33 cellular contexts compared by ENCODE assay signal in genomic region chr3:85252686-85253085, GRCh38.
"Had no signal": no experiment of that assay in that cellular context is flagged by ENCODE, and none has a peak within 500 bp of the region (broad histone marks: within the 10 kb centered on the region; RNA-seq: fewer than 3 reads in every experiment).

No MANE protein-coding gene starts in this region.

- H3K9me3 ChIP-seq: ascending aorta had no signal

- H3K36me3 ChIP-seq: ascending aorta, cardiac muscle cell had no signal

- H3K4me1 ChIP-seq: ascending aorta had no signal

- H3K4me3 ChIP-seq: ascending aorta, cardiac muscle cell had no signal

- FAIRE-seq: bronchial epithelial cell, TTC549 had no signal

- ATAC-seq: activated CD8-positive, alpha-beta T cell treated with anti-CD3 and anti-CD28 coated beads for 36 hours; activated naive CD4-positive, alpha-beta T cell treated with anti-CD3 and anti-CD28 coated beads, Interleukin-2, amount 50 U/mL, for 72 hours; activated naive CD8-positive, alpha-beta T cell treated with anti-CD3 and anti-CD28 coated beads, Interleukin-2, amount 50 U/mL, for 24 hours; activated T-cell treated with anti-CD3 and anti-CD28 coated beads, Interleukin-2, amount 50 U/mL, for 4 hours; activated T-cell treated with anti-CD3 and anti-CD28 coated beads, Interleukin-2, amount 50 U/mL, for 72 hours; activated T-helper 17 cell treated with anti-CD3 and anti-CD28 coated beads, Interleukin-2, amount 50 U/mL, for 72 hours had no signal

- H3K27me3 ChIP-seq: ascending aorta, cardiac muscle cell had no signal

- H3K27ac ChIP-seq: ascending aorta, cardiac muscle cell, VCaP had no signal

- DNase-seq: activated B cell treated with CpG ODN at 0.5 μM for 24 hours; activated CD4-positive, alpha-beta memory T cell treated with anti-CD3 and anti-CD28 coated beads for 36 hours; activated CD4-positive, alpha-beta T cell treated with anti-CD3 and anti-CD28 coated beads for 4 hours; activated CD4-positive, alpha-beta T cell treated with anti-CD3 and anti-CD28 coated beads, Interleukin-2, amount 10 ng/mL, durations not matched to agents 24 days and 14 days; activated CD4-positive, alpha-beta T cell treated with anti-CD3 and anti-CD28 coated beads, Interleukin-2, amount 50 U/mL, for 1 hour; activated CD4-positive, alpha-beta T cell treated with anti-CD3 and anti-CD28 coated beads, Interleukin-2, amount 50 U/mL, for 4 hours; activated CD4-positive, CD25-positive, alpha-beta regulatory T cell treated with anti-CD3 and anti-CD28 coated beads, Interleukin-2, amount 50 U/mL, for 72 hours; activated CD8-positive, alpha-beta memory T cell treated with anti-CD3 and anti-CD28 coated beads, Interleukin-2, amount 50 U/mL, for 4 hours; activated CD8-positive, alpha-beta T cell treated with anti-CD3 and anti-CD28 coated beads for 36 hours; activated effector memory CD4-positive, alpha-beta T cell treated with anti-CD3 and anti-CD28 coated beads, Interleukin-2, amount 50 U/mL, for 16 hours; activated gamma-delta T cell treated with Interleukin-2 at 50 U/mL for 16 hours; activated naive CD4-positive, alpha-beta T cell; activated naive CD4-positive, alpha-beta T cell treated with anti-CD3 and anti-CD28 coated beads for 36 hours; activated naive CD4-positive, alpha-beta T cell treated with anti-CD3 and anti-CD28 coated beads, Interleukin-2, amount 50 U/mL, for 16 hours; activated naive CD8-positive, alpha-beta T cell treated with anti-CD3 and anti-CD28 coated beads, Interleukin-2, amount 10 ng/mL, durations not matched to agents 7 days and 5 days; activated naive CD8-positive, alpha-beta T cell treated with anti-CD3 and anti-CD28 coated beads, Interleukin-2, amount 50 U/mL, for 24 hours; activated T-cell treated with anti-CD3 and anti-CD28 coated beads for 4 hours; activated T-cell treated with anti-CD3 and anti-CD28 coated beads, Interleukin-2, amount 50 U/mL, for 1 hour; activated T-cell treated with anti-CD3 and anti-CD28 coated beads, Interleukin-2, amount 50 U/mL, for 4 hours; activated T-cell treated with anti-CD3 and anti-CD28 coated beads, Interleukin-2, amount 50 U/mL, for 72 hours; amygdala; anterior cingulate cortex; caudate nucleus; cerebellar nuclear complex; T-helper 2 cell; T-helper 9 cell had no signal
